ENCODE assay signal across 26 cellular contexts in genomic region chr1:12005488-12006166, GRCh38. TPM values are rescaled to one million over a fixed set of nuclear protein-coding genes. Genes with fewer than 3 reads are reported as not detected.
DNase-seq lines count a peak whose midpoint lies in the region; ATAC-seq, FAIRE-seq and TF ChIP-seq lines count a peak whose summit lies in the region.
"Had no signal": no experiment of that assay in that cellular context is flagged by ENCODE, and none has a peak within 500 bp of the region (broad histone marks: within the 10 kb centered on the region; RNA-seq: fewer than 3 reads in every experiment).

No MANE protein-coding gene starts in this region.

- peaks cover 3% of the 10 kb centered on the region for H3K4me1 Mint-ChIP-seq in memory B cell
- H3K4me1 Mint-ChIP-seq: central memory CD8-positive, alpha-beta T cell had no signal

- WGBS in GM12878 (ENCODE audit: insufficient coverage, insufficient replicate concordance, low lambda C conversion rate, missing lambda C conversion rate): 7% methylated on average over 9 of the region's 9 CpGs

- H4K20me1 ChIP-seq in GM12878 (ENCODE audit: control insufficient read depth, insufficient read depth): no peaks in the 10 kb centered on the region

- peak; percentile 65 for FAIRE-seq in GM12878 (lab: Jason Lieb, UNC)
- FAIRE-seq: H54, keratinocyte had no signal

- peak overlapping the region; percentile 15; the same call in 1 of the 2 replicates for H3K9ac ChIP-seq in GM12878 (ENCODE audit: control insufficient read depth, insufficient read depth, low read length)

- H3K4me3 ChIP-seq in GM12878 (no peak overlapping the region), vagina (no peak overlapping the region)
- H3K4me3 ChIP-seq: prostate gland, smooth muscle cell, testis had no signal

- peak overlapping the region; percentile 38 for H3K4me2 ChIP-seq in GM12878 (ENCODE audit: control insufficient read depth, insufficient read depth)
- H3K4me2 ChIP-seq: smooth muscle cell had no signal

- H3K27ac Mint-ChIP-seq in memory B cell: peak overlapping the region; percentile 50
- H3K27ac Mint-ChIP-seq: activated CD8-positive, alpha-beta memory T cell treated with anti-CD3 and anti-CD28 coated beads, Interleukin-2, amount 10 ng/mL, durations not matched to agents 7 days and 5 days; natural killer cell treated with Interleukin-12 subunit alpha and Interleukin-12 subunit beta and Interleukin-15 and Interleukin-18, amount 100 ng/mL, for 72 hours had no signal

- H3K79me2 ChIP-seq in GM12878 (ENCODE audit: control insufficient read depth, insufficient read depth, low read length): no peaks in the 10 kb centered on the region

- no peak for TF ChIP-seq RAD21 in GM12878 (IDR thresholded peaks at IDR 0.05; ENCODE audit: insufficient read depth, low read depth, low read length)

- H3K36me3 Mint-ChIP-seq in memory B cell: peaks cover 33% of the 10 kb centered on the region

- no peak overlapping the region for H3K4me3 Mint-ChIP-seq in memory B cell
- H3K4me3 Mint-ChIP-seq: activated CD8-positive, alpha-beta memory T cell treated with anti-CD3 and anti-CD28 coated beads, Interleukin-2, amount 10 ng/mL, durations not matched to agents 7 days and 5 days; central memory CD8-positive, alpha-beta T cell; IgD-negative memory B cell; natural killer cell treated with Interleukin-12 subunit alpha and Interleukin-12 subunit beta and Interleukin-15 and Interleukin-18, amount 100 ng/mL, for 72 hours had no signal

- no peaks in the 10 kb centered on the region for H3K9me3 Mint-ChIP-seq in memory B cell
- H3K9me3 Mint-ChIP-seq: central memory CD8-positive, alpha-beta T cell; IgD-negative memory B cell; natural killer cell treated with Interleukin-12 subunit alpha and Interleukin-12 subunit beta and Interleukin-15 and Interleukin-18, amount 100 ng/mL, for 72 hours had no signal

- H3K36me3 ChIP-seq in GM12878 (ENCODE audit: control insufficient read depth in 2 of 2, insufficient read depth in 2 of 2, low read length in 1 of 2): peaks cover 42 to 43% of the 10 kb centered on the region in 2 experiments
- H3K36me3 ChIP-seq in vagina: peaks cover 0 to 84% of the 10 kb centered on the region in 2 donors

- TF ChIP-seq CTCF in GM12878 (IDR thresholded peaks at IDR 0.05 in 2 of 3, conservative IDR thresholded peaks at IDR 0.05 in 1 of 3; ENCODE audit: control insufficient read depth in 2 of 3, extremely low read depth in 1 of 3, insufficient read depth in 1 of 3, low read depth in 3 of 3, low read length in 3 of 3): no peak
- no peak for TF ChIP-seq CTCF in vagina (IDR thresholded peaks at IDR 0.05)

- SMC1A ChIA-PET in GM12878 (lab: Charles Lee; ENCODE audit: uncharacterized antibody, unreplicated experiment): interaction anchor here (0.7 to 3.1 kb wide), 7 partner anchors 14 to 73 kb away, joined by 3 to 14 read pairs (median 3); partner anchors contain the start of gene MIIP

- no peaks in the 10 kb centered on the region for H3K9me3 ChIP-seq in GM12878 (replicated peaks; ENCODE audit: control insufficient read depth, insufficient read depth, low read length)
- no peaks in the 10 kb centered on the region for H3K9me3 ChIP-seq in vagina
- H3K9me3 ChIP-seq: BE2C, prostate gland, testis had no signal

- CTCF ChIA-PET in GM12878 (lab: Yijun Ruan, JAX): interaction anchor here (0.5 to 2.9 kb wide), 5 partner anchors 14 to 74 kb away, joined by 3 to 19 read pairs (median 4); partner anchors contain the start of gene MIIP

- TF ChIP-seq POLR2A in GM12878 (IDR thresholded peaks at IDR 0.05; ENCODE audit: low read depth, low read length) (no peak), vagina (IDR thresholded peaks at IDR 0.05) (no peak)

- intact Hi-C loops in GM12878 (cut with micrococcal nuclease; ENCODE audit: unreplicated experiment) (no loop called here), vagina (cut with DNase I) (no loop called here)

- in situ Hi-C loops in GM12878 (cut with MboI): no loop called here

- H3K4me1 ChIP-seq in GM12878 (ENCODE audit: control insufficient read depth, insufficient read depth, low read length) (peaks cover 26% of the 10 kb centered on the region), vagina (no peaks in the 10 kb centered on the region)
- H3K4me1 ChIP-seq: BE2C, prostate gland, testis had no signal

- H3K27ac ChIP-seq in GM12878 (ENCODE audit: control insufficient read depth, insufficient read depth) (peak overlapping the region; percentile 60), vagina (no peak overlapping the region)
- H3K27ac ChIP-seq: 22Rv1, prostate gland, testis had no signal

- no peak for TF ChIP-seq EP300 in GM12878 (IDR thresholded peaks at IDR 0.05; ENCODE audit: borderline replicate concordance in 1 of 2, control insufficient read depth in 1 of 2, low read depth in 2 of 2, low read length in 2 of 2)

- ATAC-seq in HG02759 (IDR thresholded peaks at IDR 0.05; ENCODE audit: unreplicated experiment) (peak; percentile 47), GM12878 (peak; percentile 53), memory B cell (ENCODE audit: low read depth) (peak; percentile 14)
- ATAC-seq: activated CD8-positive, alpha-beta memory T cell treated with anti-CD3 and anti-CD28 coated beads, Interleukin-2, amount 10 ng/mL, durations not matched to agents 7 days and 5 days had no signal

- RAD21 ChIA-PET in GM12878 (lab: Charles Lee; ENCODE audit: unreplicated experiment): interaction anchor here (1.4 to 2.7 kb wide), 4 partner anchors 34 to 73 kb away, joined by 4 to 13 read pairs (median 8); no protein-coding TSS in a partner anchor

- POLR2A ChIA-PET in GM12878 (lab: Charles Lee): interaction anchor here (1.3 kb wide), 1 partner anchor 44 kb away, joined by 3 read pairs; no protein-coding TSS in a partner anchor

- H3K27me3 Mint-ChIP-seq in memory B cell: no peaks in the 10 kb centered on the region
- H3K27me3 Mint-ChIP-seq: activated CD8-positive, alpha-beta memory T cell treated with anti-CD3 and anti-CD28 coated beads, Interleukin-2, amount 10 ng/mL, durations not matched to agents 7 days and 5 days; central memory CD8-positive, alpha-beta T cell; IgD-negative memory B cell; natural killer cell treated with Interleukin-12 subunit alpha and Interleukin-12 subunit beta and Interleukin-15 and Interleukin-18, amount 100 ng/mL, for 72 hours had no signal

- H3K27me3 ChIP-seq in GM12878 (replicated peaks in 1 of 2; ENCODE audit: control insufficient read depth in 2 of 2, insufficient read depth in 2 of 2, low read length in 1 of 2) (no peaks in the 10 kb centered on the region), vagina (no peaks in the 10 kb centered on the region)
- H3K27me3 ChIP-seq: BE2C, testis had no signal

- BruUV-seq in GM12878 (replicated peaks; lab: Mats Ljungman, UMichigan): no TSS peak

- peak; percentile 26 for DNase-seq in NCI-H82 (lab: John Stamatoyannopoulos, UW)
- no peak for DNase-seq in NCI-H82 treated with DMSO at 0.1 percent for 48 hours (lab: John Stamatoyannopoulos, UW; ENCODE audit: unreplicated experiment)
- DNase-seq in GM12878 (ENCODE audit: low read depth, low spot score): no peak
- DNase-seq in memory B cell (ENCODE audit: low spot score in 2 of 2): no peak
- DNase-seq in NCI-H187 treated with DMSO at 0.1 percent for 48 hours (lab: John Stamatoyannopoulos, UW): no peak
- no peak for DNase-seq in globus pallidus (ENCODE audit: low spot score)
- no peak for DNase-seq in vagina (ENCODE audit: extremely low spot score in 2 of 2)
- DNase-seq: activated CD4-positive, CD25-positive, alpha-beta regulatory T cell; activated CD8-positive, alpha-beta memory T cell treated with anti-CD3 and anti-CD28 coated beads, Interleukin-2, amount 10 ng/mL, durations not matched to agents 7 days and 5 days; activated effector memory CD4-positive, alpha-beta T cell treated with anti-CD3 and anti-CD28 coated beads, Interleukin-2, amount 50 U/mL, for 16 hours; amniotic stem cell; BE2C; GF-D8; NCI-H2029 treated with DMSO at 0.1 percent for 48 hours; NCI-H446 treated with DMSO at 0.1 percent for 48 hours; stimulated activated CD8-positive, alpha-beta memory T cell treated with anti-CD3 and anti-CD28 coated beads, Interleukin-4, amount 100 ng/mL, for 48 hours; testis had no signal

- no peak overlapping the region for H2AFZ ChIP-seq in GM12878 (ENCODE audit: control insufficient read depth, low read depth, low read length)

RNA-seq across cellular contexts. Expression of gene MIIP, which starts 13.7 kb away (rescaled TPM):
- total RNA-seq in GM12878 (2013; cell fraction: nucleolus; rRNA removed): 69.0 and 77.4 TPM in 2 replicates
- total RNA-seq in GM12878 (2014; rRNA removed) (68.8 and 71.3 TPM in 2 replicates), GM12878 (2014; rRNA removed; fragmentation: Illumina TruSeq; extraction: Trizol) (16.6 and 17.1 TPM in 2 replicates), GM12878 (2021) (56.2 and 57.2 TPM in 2 replicates), vagina (34.6 TPM)
- polyA plus RNA-seq in GM12878 (2011; ENCODE audit: low read depth): 12.2 TPM
- polyA plus RNA-seq in GM12878 (2011; rRNA removed) (8.8 and 21.5 TPM in 2 replicates), GM12878 (2014; fragmentation: Illumina TruSeq; extraction: Trizol) (5.4 and 11.6 TPM in 2 replicates), GM12878 (2014; fragmentation: Nextera tagmentation; extraction: Ambion mirVana) (1 to 10 TPM in 1 of 2 experiments, under 1 TPM in 1; 0.84 to 5.1 TPM), GM12878 (2014; rRNA removed) (65.2 and 70.6 TPM in 2 replicates), GM12878 (2016; fragmentation: Nextera tagmentation; extraction: Ambion mirVana) (10 to 100 TPM; 82.3 to 95.7 TPM)
- 30.0 and 54.7 TPM in 2 replicates for polyA plus RNA-seq in GM12878 (2011; cell fraction: cytosol; rRNA removed)
- 275 and 289 TPM in 2 replicates for polyA plus RNA-seq in GM12878 (2011; cell fraction: nucleus; rRNA removed)
- 37.9 and 40.1 TPM in 2 replicates for polyA plus RNA-seq in GM12878 (2012)
- polyA minus RNA-seq in GM12878 (2011; rRNA and poly(A)+ RNA removed): 13.8 and 33.1 TPM in 2 replicates
- 16.1 and 21.0 TPM in 2 replicates for polyA minus RNA-seq in GM12878 (2011; cell fraction: cytosol; rRNA and poly(A)+ RNA removed)
- 22.2 and 38.7 TPM in 2 replicates for polyA minus RNA-seq in GM12878 (2011; cell fraction: nucleus; rRNA and poly(A)+ RNA removed)

RNA-seq across cellular contexts. Expression of gene MFN2, which starts 25.4 kb away (rescaled TPM):
- 36.8 and 39.8 TPM in 2 replicates for total RNA-seq in GM12878 (2013; cell fraction: nucleolus; rRNA removed)
- total RNA-seq in GM12878 (2014; rRNA removed) (46.1 and 46.2 TPM in 2 replicates), GM12878 (2014; rRNA removed; fragmentation: Illumina TruSeq; extraction: Trizol) (27.5 and 28.7 TPM in 2 replicates), GM12878 (2021) (59.6 and 59.8 TPM in 2 replicates), vagina (61.6 TPM)
- 20.8 TPM for polyA plus RNA-seq in GM12878 (2011; ENCODE audit: low read depth)
- polyA plus RNA-seq in GM12878 (2011; rRNA removed) (29.8 and 50.0 TPM in 2 replicates), GM12878 (2014; fragmentation: Illumina TruSeq; extraction: Trizol) (44.0 and 50.1 TPM in 2 replicates), GM12878 (2014; fragmentation: Nextera tagmentation; extraction: Ambion mirVana) (1 to 10 TPM; 5.3 to 6.4 TPM), GM12878 (2014; rRNA removed) (41.7 and 43.1 TPM in 2 replicates), GM12878 (2016; fragmentation: Nextera tagmentation; extraction: Ambion mirVana) (10 to 100 TPM; 59.9 to 64.4 TPM)
- 42.8 and 42.9 TPM in 2 replicates for polyA plus RNA-seq in GM12878 (2011; cell fraction: cytosol; rRNA removed)
- 57.4 and 73.7 TPM in 2 replicates for polyA plus RNA-seq in GM12878 (2011; cell fraction: nucleus; rRNA removed)
- polyA plus RNA-seq in GM12878 (2012): 28.5 and 35.1 TPM in 2 replicates
- 53.7 and 65.1 TPM in 2 replicates for polyA minus RNA-seq in GM12878 (2011; rRNA and poly(A)+ RNA removed)
- 15.1 and 19.0 TPM in 2 replicates for polyA minus RNA-seq in GM12878 (2011; cell fraction: cytosol; rRNA and poly(A)+ RNA removed)
- polyA minus RNA-seq in GM12878 (2011; cell fraction: nucleus; rRNA and poly(A)+ RNA removed): 16.0 and 23.1 TPM in 2 replicates

RNA-seq across cellular contexts. Expression of gene TNFRSF8, which starts 57.5 kb away (rescaled TPM):
- total RNA-seq in GM12878 (2013; cell fraction: nucleolus; rRNA removed): 152 and 169 TPM in 2 replicates
- total RNA-seq in GM12878 (2014; rRNA removed) (59.6 and 71.1 TPM in 2 replicates), GM12878 (2014; rRNA removed; fragmentation: Illumina TruSeq; extraction: Trizol) (32.8 and 40.6 TPM in 2 replicates), GM12878 (2021) (114 and 115 TPM in 2 replicates), vagina (1.2 TPM)
- 15.7 TPM for polyA plus RNA-seq in GM12878 (2011; ENCODE audit: low read depth)
- polyA plus RNA-seq in GM12878 (2011; rRNA removed) (18.2 and 40.5 TPM in 2 replicates), GM12878 (2014; fragmentation: Illumina TruSeq; extraction: Trizol) (12.4 and 49.6 TPM in 2 replicates), GM12878 (2014; fragmentation: Nextera tagmentation; extraction: Ambion mirVana) (10 to 100 TPM in 1 of 2 experiments, 1 to 10 TPM in 1; 9.8 to 32.0 TPM), GM12878 (2014; rRNA removed) (68.0 and 85.0 TPM in 2 replicates), GM12878 (2016; fragmentation: Nextera tagmentation; extraction: Ambion mirVana) (10 to 100 TPM; 69.7 to 71.9 TPM)
- 58.2 and 63.2 TPM in 2 replicates for polyA plus RNA-seq in GM12878 (2011; cell fraction: cytosol; rRNA removed)
- polyA plus RNA-seq in GM12878 (2011; cell fraction: nucleus; rRNA removed): 60.0 and 69.8 TPM in 2 replicates
- polyA plus RNA-seq in GM12878 (2012): 37.2 and 56.8 TPM in 2 replicates
- 33.1 and 63.8 TPM in 2 replicates for polyA minus RNA-seq in GM12878 (2011; rRNA and poly(A)+ RNA removed)
- polyA minus RNA-seq in GM12878 (2011; cell fraction: cytosol; rRNA and poly(A)+ RNA removed): 32.3 and 32.7 TPM in 2 replicates
- 25.4 and 41.4 TPM in 2 replicates for polyA minus RNA-seq in GM12878 (2011; cell fraction: nucleus; rRNA and poly(A)+ RNA removed)

Comparison
In these comparisons a context has a peak if more than half of its experiments do, and no peak if none do; other contexts are left out.
1. RNA of gene TNFRSF8, which starts 57.5 kb away (total RNA-seq): 32.8 to 169 TPM in GM12878; 1.2 TPM in vagina (single experiment); every median in the first group is over 10 times any median in the second.
2. Peak in every context shown above with its lines, with median percentiles within 50 percentile points of each other: ATAC-seq.